9 cellular contexts compared by ENCODE assay signal in genomic region chr1:164563821-164564251, GRCh38. TPM values are rescaled to one million over a fixed set of nuclear protein-coding genes. Genes with fewer than 3 reads are reported as not detected.
A peak's percentile ranks its signal among the peaks of the same experiment; 100 is the strongest.
DNase-seq lines count a peak whose midpoint lies in the region; ATAC-seq, FAIRE-seq and TF ChIP-seq lines count a peak whose summit lies in the region.
"Had no signal": no experiment of that assay in that cellular context is flagged by ENCODE, and none has a peak within 500 bp of the region (broad histone marks: within the 10 kb centered on the region; RNA-seq: fewer than 3 reads in every experiment).

No MANE protein-coding gene starts in this region.

- no TSS peak for BruUV-seq in MCF 10A (replicated peaks; lab: Mats Ljungman, UMichigan)

- CTCF ChIA-PET in MCF 10A (lab: Yijun Ruan, JAX), result interaction anchor here (0.7 to 1.5 kb wide), 7 partner anchors 48 to 1141 kb away, joined by 3 to 19 read pairs (median 3); no protein-coding TSS in a partner anchor

- no peaks in the 10 kb centered on the region for H3K9me3 ChIP-seq in HUES6 (ENCODE audit: control insufficient read depth, insufficient read depth, low read depth, low read length)
- no peaks in the 10 kb centered on the region for H3K9me3 ChIP-seq in small intestine (ENCODE audit: control insufficient read depth, low read depth)
- H3K9me3 ChIP-seq: tibial nerve had no signal

- peaks cover 58% of the 10 kb centered on the region for H3K4me1 ChIP-seq in HUES6 (ENCODE audit: control insufficient read depth, insufficient read depth, low read length)
- H3K4me1 ChIP-seq in small intestine (ENCODE audit: control insufficient read depth in 2 of 2, insufficient read depth in 1 of 2, low read depth in 1 of 2, low read length in 1 of 2), result no peaks in the 10 kb centered on the region

- H3K9ac ChIP-seq in HUES6 (ENCODE audit: low read length), result no peak overlapping the region

- no peak for TF ChIP-seq CTCF in MCF 10A (IDR thresholded peaks at IDR 0.05; ENCODE audit: unreplicated experiment)

- H3K36me3 Mint-ChIP-seq in MCF 10A (ENCODE audit: insufficient read depth, unreplicated experiment), result no peaks in the 10 kb centered on the region
- H3K36me3 Mint-ChIP-seq in activated T-cell treated with anti-CD3 and anti-CD28 coated beads, Interleukin-2, amount 50 U/mL, for 72 hours (ENCODE audit: insufficient read depth in 2 of 2), result no peaks in the 10 kb centered on the region

- H3K36me3 ChIP-seq in HUES6 (ENCODE audit: control insufficient read depth, insufficient read depth, low read length), result peaks cover 8% of the 10 kb centered on the region; the same call in 1 of the 2 replicates
- no peaks in the 10 kb centered on the region for H3K36me3 ChIP-seq in small intestine (ENCODE audit: control insufficient read depth in 2 of 2, insufficient read depth in 2 of 2, low read length in 2 of 2)
- H3K36me3 ChIP-seq: tibial nerve had no signal

- ATAC-seq in activated T-cell treated with anti-CD3 and anti-CD28 coated beads, Interleukin-2, amount 50 U/mL, for 72 hours (replicated peaks in 1 of 2), result no peak
- ATAC-seq in HG02970 (IDR thresholded peaks at IDR 0.05; ENCODE audit: low FRiP score, unreplicated experiment), result no peak

- peaks cover 33% of the 10 kb centered on the region for H3K4me1 Mint-ChIP-seq in MCF 10A (ENCODE audit: insufficient read depth, unreplicated experiment)
- H3K4me1 Mint-ChIP-seq in activated T-cell treated with anti-CD3 and anti-CD28 coated beads, Interleukin-2, amount 50 U/mL, for 72 hours (ENCODE audit: low read depth), result peaks cover 11% of the 10 kb centered on the region

- no peaks in the 10 kb centered on the region for H3K9me3 Mint-ChIP-seq in MCF 10A (ENCODE audit: unreplicated experiment)
- peaks cover 0 to 1% of the 10 kb centered on the region in 2 donors for H3K9me3 Mint-ChIP-seq in activated T-cell treated with anti-CD3 and anti-CD28 coated beads, Interleukin-2, amount 50 U/mL, for 72 hours

- H3K27me3 Mint-ChIP-seq in MCF 10A (ENCODE audit: insufficient read depth, unreplicated experiment), result no peaks in the 10 kb centered on the region
- H3K27me3 Mint-ChIP-seq in activated T-cell treated with anti-CD3 and anti-CD28 coated beads, Interleukin-2, amount 50 U/mL, for 72 hours (ENCODE audit: low read depth), result peaks cover 29% of the 10 kb centered on the region

- 36 to 53% (median 48%) methylated on average over 9 of the region's 9 CpGs for WGBS in small intestine, 3 donors

- H3K4me3 ChIP-seq in HUES6 (ENCODE audit: low read depth, low read length) (peak overlapping the region; percentile 95), small intestine (ENCODE audit: low read depth in 1 of 2, low read length in 2 of 2) (peak overlapping the region in 1 of 2 donors; percentile 19)

- H3K4me3 Mint-ChIP-seq in MCF 10A (ENCODE audit: unreplicated experiment), result peak overlapping the region; percentile 89
- no peak overlapping the region for H3K4me3 Mint-ChIP-seq in activated T-cell treated with anti-CD3 and anti-CD28 coated beads, Interleukin-2, amount 50 U/mL, for 72 hours

- DNase-seq in MCF 10A (ENCODE audit: unreplicated experiment), result peak; percentile 30
- DNase-seq in small intestine, result peak; percentile 20
- DNase-seq in activated T-cell treated with anti-CD3 and anti-CD28 coated beads, Interleukin-2, amount 50 U/mL, for 72 hours, result no peak
- no peak for DNase-seq in NCI-H1436 treated with DMSO at 0.1 percent for 48 hours (lab: John Stamatoyannopoulos, UW)
- no peak for DNase-seq in NCI-H526 treated with DMSO at 0.1 percent for 48 hours (lab: John Stamatoyannopoulos, UW)

- H3K27ac ChIP-seq in HUES6 (ENCODE audit: low read depth, low read length) (no peak overlapping the region; the same call in 1 of the 2 replicates), small intestine (ENCODE audit: low read depth in 1 of 2, low read length in 1 of 2) (no peak overlapping the region)

- intact Hi-C loops in MCF 10A (cut with micrococcal nuclease), result loop anchor here (2.0 to 5.0 kb wide), 2 partner anchors 143 to 209 kb away; no protein-coding TSS in a partner anchor

- FAIRE-seq in islet of Langerhans (lab: Jason Lieb, UNC) (peak; percentile 76), small intestine (lab: Jason Lieb, UNC) (no peak)

- peak overlapping the region; percentile 99 for H3K27ac Mint-ChIP-seq in MCF 10A (ENCODE audit: low read depth, unreplicated experiment)
- no peak overlapping the region for H3K27ac Mint-ChIP-seq in activated T-cell treated with anti-CD3 and anti-CD28 coated beads, Interleukin-2, amount 50 U/mL, for 72 hours

- POLR2A ChIA-PET in MCF 10A (lab: Yijun Ruan, JAX), result interaction anchor here (0.6 to 5.0 kb wide), 13 partner anchors 15 to 1242 kb away, joined by 3 to 65 read pairs (median 3); partner anchors contain the start of gene NUF2

- H3K27me3 ChIP-seq in HUES6 (ENCODE audit: control insufficient read depth, insufficient read depth, low read length), result no peaks in the 10 kb centered on the region
- no peaks in the 10 kb centered on the region for H3K27me3 ChIP-seq in small intestine (ENCODE audit: control insufficient read depth in 2 of 2, insufficient read depth in 2 of 2, low read length in 2 of 2)
- H3K27me3 ChIP-seq: tibial nerve had no signal

RNA-seq across cellular contexts. Expression of gene PBX1, which starts 4.9 kb away (rescaled TPM):
- total RNA-seq in MCF 10A (2022), result 2.3 and 5.8 TPM in 2 replicates
- polyA plus RNA-seq in small intestine, result 10 to 100 TPM; 12.5 to 16.4 (median 12.7) TPM
- total RNA-seq in activated T-cell treated with anti-CD3 and anti-CD28 coated beads, Interleukin-2, amount 50 U/mL, for 72 hours, result under 1 TPM; 0.62 to 0.74 TPM

Comparison
In these comparisons a context has a peak if more than half of its experiments do, and no peak if none do; other contexts are left out.
1. DNase-seq: peak in MCF 10A (single experiment) and small intestine (single experiment); none in activated T-cell treated with anti-CD3 and anti-CD28 coated beads, Interleukin-2, amount 50 U/mL, for 72 hours (0 of 2), NCI-H1436 treated with DMSO at 0.1 percent for 48 hours (single experiment) and NCI-H526 treated with DMSO at 0.1 percent for 48 hours (single experiment).